ENCODE assay signal across 17 cellular contexts in the genomic region with DNA sequence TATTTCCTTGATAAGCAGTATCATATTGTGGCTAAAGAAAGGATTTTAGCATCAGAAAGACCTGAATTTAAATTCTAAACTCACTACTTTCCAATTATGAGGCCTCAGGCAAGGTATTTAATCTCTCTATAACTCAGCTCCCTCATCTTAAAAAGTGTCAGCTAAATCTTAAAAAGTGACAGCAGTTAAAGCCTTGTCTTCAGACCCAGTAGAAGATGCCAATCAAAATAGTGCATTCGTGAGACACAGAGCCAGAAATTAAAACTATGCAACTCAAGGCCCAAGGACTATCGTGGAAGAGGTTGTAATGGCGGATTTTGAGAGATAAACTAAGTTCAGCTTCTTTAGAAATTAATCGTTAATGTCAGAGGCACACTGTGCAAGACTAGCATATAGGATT.
DNase-seq lines count a peak whose midpoint lies in the region; ATAC-seq, FAIRE-seq and TF ChIP-seq lines count a peak whose summit lies in the region.
"Had no signal": no experiment of that assay in that cellular context is flagged by ENCODE, and none has a peak within 500 bp of the region (broad histone marks: within the 10 kb centered on the region; RNA-seq: fewer than 3 reads in every experiment).

No MANE protein-coding gene starts in this region.

- H3K27ac Mint-ChIP-seq in activated naive CD4-positive, alpha-beta T cell treated with anti-CD3 and anti-CD28 coated beads, Interleukin-2, amount 10 ng/mL, durations not matched to agents 7 days and 5 days, result no peak overlapping the region
- H3K27ac Mint-ChIP-seq: B cell; CD8-positive, alpha-beta T cell had no signal

- H3K4me1 Mint-ChIP-seq in activated naive CD4-positive, alpha-beta T cell treated with anti-CD3 and anti-CD28 coated beads, Interleukin-2, amount 10 ng/mL, durations not matched to agents 7 days and 5 days, result no peaks in the 10 kb centered on the region
- H3K4me1 Mint-ChIP-seq: B cell had no signal

- H3K9ac ChIP-seq in OCI-LY1 (ENCODE audit: low read length) (no peak overlapping the region), H1 (replicated peaks in 1 of 4; ENCODE audit: extremely low read depth in 1 of 4, low read depth in 3 of 4, low read length in 3 of 4) (no peak overlapping the region)
- H3K9ac ChIP-seq: BLaER1 treated with 17β-estradiol and CSF1 and Interleukin-3, amounts not matched to agents 10 nM and 100 nM had no signal

- H3K36me3 Mint-ChIP-seq in activated naive CD4-positive, alpha-beta T cell treated with anti-CD3 and anti-CD28 coated beads, Interleukin-2, amount 10 ng/mL, durations not matched to agents 7 days and 5 days, result no peaks in the 10 kb centered on the region
- H3K36me3 Mint-ChIP-seq: CD8-positive, alpha-beta T cell had no signal

- POLR2A ChIA-PET in H1 (lab: Charles Lee; ENCODE audit: partially characterized antibody), result no interaction called here

- no peak overlapping the region for H3K4me3 Mint-ChIP-seq in activated naive CD4-positive, alpha-beta T cell treated with anti-CD3 and anti-CD28 coated beads, Interleukin-2, amount 10 ng/mL, durations not matched to agents 7 days and 5 days
- H3K4me3 Mint-ChIP-seq: B cell; CD8-positive, alpha-beta T cell had no signal

- no peak for TF ChIP-seq EP300 in H1 (IDR thresholded peaks at IDR 0.05; ENCODE audit: borderline replicate concordance in 1 of 2, low read depth in 2 of 2, low read length in 2 of 2)

- H4K20me1 ChIP-seq in OCI-LY1 (ENCODE audit: insufficient read depth, low read length) (no peaks in the 10 kb centered on the region), H1 (replicated peaks in 1 of 2; ENCODE audit: control insufficient read depth in 1 of 2, insufficient read depth in 2 of 2, low read length in 2 of 2) (no peaks in the 10 kb centered on the region)
- H4K20me1 ChIP-seq: BLaER1 treated with 17β-estradiol and CSF1 and Interleukin-3, amounts not matched to agents 10 nM and 100 nM had no signal

- H3K4me2 ChIP-seq in OCI-LY1 (ENCODE audit: low read length) (no peak overlapping the region), H1 (ENCODE audit: insufficient read depth in 1 of 2, low read depth in 2 of 2, low read length in 2 of 2) (no peak overlapping the region)
- H3K4me2 ChIP-seq: BLaER1 treated with 17β-estradiol and CSF1 and Interleukin-3, amounts not matched to agents 10 nM and 100 nM had no signal

- H3K4ac ChIP-seq in H1 (replicated peaks; ENCODE audit: insufficient read length, low read depth, low read length), result no peak overlapping the region

- H2AK5ac ChIP-seq in H1 (ENCODE audit: low read depth, low read length), result no peak overlapping the region

- H4K8ac ChIP-seq in H1 (ENCODE audit: extremely low read depth, insufficient read depth, low read length), result no peak overlapping the region

- no peaks in the 10 kb centered on the region for H3K79me2 ChIP-seq in OCI-LY1 (ENCODE audit: insufficient read depth, low read length)
- no peaks in the 10 kb centered on the region for H3K79me2 ChIP-seq in H1 (ENCODE audit: control insufficient read depth in 1 of 2, insufficient read depth in 2 of 2, low read length in 2 of 2)

- H3K4me1 ChIP-seq in HAP-1 (peaks cover 14% of the 10 kb centered on the region), OCI-LY1 (ENCODE audit: insufficient read depth, low read length, severe bottlenecking) (peaks cover 18% of the 10 kb centered on the region), H1 (replicated peaks in 1 of 4; ENCODE audit: control insufficient read depth in 3 of 4, insufficient read depth in 4 of 4, low read length in 3 of 4) (peaks cover 0 to 2% (median under 1%) of the 10 kb centered on the region in 4 experiments; a peak in 1 of 7 replicates)

- no peak for TF ChIP-seq POLR2A in H1 (IDR thresholded peaks at IDR 0.05; ENCODE audit: control extremely low read depth in 1 of 2, low read depth in 2 of 2, low read length in 2 of 2)

- no peak overlapping the region for H3K14ac ChIP-seq in H1 (ENCODE audit: insufficient read length)

- H2BK15ac ChIP-seq in H1 (ENCODE audit: low read length), result no peak overlapping the region

- H2BK12ac ChIP-seq in H1 (ENCODE audit: low read depth, low read length), result no peak overlapping the region

- H4K91ac ChIP-seq in H1 (replicated peaks; ENCODE audit: insufficient read length, low read length), result no peak overlapping the region

- FAIRE-seq in H1 (lab: Jason Lieb, UNC), result no peak
- FAIRE-seq: GM12878, H54 had no signal

- no peak overlapping the region for H3K18ac ChIP-seq in H1 (ENCODE audit: extremely low read depth, low read length)

- CTCF ChIA-PET in H1 (lab: Charles Lee; ENCODE audit: partially characterized antibody), result interaction anchor here (0.5 kb wide), 1 partner anchor 393 kb away, joined by 3 read pairs; no protein-coding TSS in a partner anchor
- CTCF ChIA-PET in activated naive CD4-positive, alpha-beta T cell treated with anti-CD3 and anti-CD28 coated beads, Interleukin-2, amount 10 ng/mL, durations not matched to agents 7 days and 5 days (lab: Charles Lee), result no interaction called here

- no peaks in the 10 kb centered on the region for H3K9me2 ChIP-seq in OCI-LY1 (ENCODE audit: low read depth, low read length)

- no peak overlapping the region for H4K5ac ChIP-seq in H1 (ENCODE audit: insufficient read length, low read depth, low read length)

- peaks cover 18% of the 10 kb centered on the region for H3K9me3 Mint-ChIP-seq in activated naive CD4-positive, alpha-beta T cell treated with anti-CD3 and anti-CD28 coated beads, Interleukin-2, amount 10 ng/mL, durations not matched to agents 7 days and 5 days

- peak overlapping the region; percentile 94; the same call in 1 of the 2 replicates for H2AFZ ChIP-seq in OCI-LY1 (ENCODE audit: low read length)
- peak overlapping the region; percentile 54; the same call in 1 of the 2 replicates for H2AFZ ChIP-seq in H1 (ENCODE audit: low read length)

- no peak overlapping the region for H3K56ac ChIP-seq in H1 (replicated peaks; ENCODE audit: insufficient read length, low read depth, low read length)

- H3F3A ChIP-seq in OCI-LY1 (ENCODE audit: insufficient read depth, low read length), result no peaks in the 10 kb centered on the region

- DNase-seq in HAP-1 (ENCODE audit: low spot score in 2 of 2) (peak; percentile 13 to 84), H1 (ENCODE audit: low read depth in 1 of 2, low spot score in 2 of 2) (no peak), left colon (no peak), NCI-H1417 treated with DMSO at 0.1 percent for 48 hours (lab: John Stamatoyannopoulos, UW) (no peak)
- no peak for DNase-seq in activated naive CD4-positive, alpha-beta T cell treated with anti-CD3 and anti-CD28 coated beads, Interleukin-2, amount 10 ng/mL, durations not matched to agents 7 days and 5 days
- DNase-seq: Calu3; CD8-positive, alpha-beta T cell; DMS 273 treated with DMSO at 0.1 percent for 48 hours; DMS53; DND-41; EL had no signal

- intact Hi-C loops in left colon (cut with DNase I, micrococcal nuclease), result no loop called here

- no peak for TF ChIP-seq CTCF in OCI-LY1 (IDR thresholded peaks at IDR 0.05; ENCODE audit: low read length)
- TF ChIP-seq CTCF in H1 (IDR thresholded peaks at IDR 0.05; ENCODE audit: control extremely low read depth in 1 of 3, insufficient read depth in 1 of 3, low read depth in 1 of 3, low read length in 3 of 3), result no peak

- no peak overlapping the region for H3K23ac ChIP-seq in H1 (ENCODE audit: insufficient read length)

- TF ChIP-seq RAD21 in H1 (IDR thresholded peaks at IDR 0.05 in 1 of 2, conservative IDR thresholded peaks at IDR 0.05 in 1 of 2; ENCODE audit: low read depth in 2 of 2, low read length in 2 of 2), result no peak

- no peaks in the 10 kb centered on the region for H3K23me2 ChIP-seq in H1 (ENCODE audit: low read depth, low read length)

- in situ Hi-C loops in HAP-1 (cut with MboI; ENCODE audit: low sequenced_read_pairs), result no loop called here

- H3K36me3 ChIP-seq in HAP-1 (replicated peaks), result no peaks in the 10 kb centered on the region
- no peaks in the 10 kb centered on the region for H3K36me3 ChIP-seq in OCI-LY1 (ENCODE audit: insufficient read depth, low read length)
- H3K36me3 ChIP-seq in H1 (ENCODE audit: control insufficient read depth in 2 of 4, insufficient read depth in 4 of 4, low read length in 3 of 4), result no peaks in the 10 kb centered on the region
- H3K36me3 ChIP-seq: BLaER1 treated with 17β-estradiol and CSF1 and Interleukin-3, amounts not matched to agents 10 nM and 100 nM had no signal

- no peaks in the 10 kb centered on the region for H3K27me3 Mint-ChIP-seq in activated naive CD4-positive, alpha-beta T cell treated with anti-CD3 and anti-CD28 coated beads, Interleukin-2, amount 10 ng/mL, durations not matched to agents 7 days and 5 days
- H3K27me3 Mint-ChIP-seq: B cell had no signal

- ATAC-seq in left colon, result no peak
- ATAC-seq in GM21717 (IDR thresholded peaks at IDR 0.05; ENCODE audit: unreplicated experiment), result no peak
- ATAC-seq: CD8-positive, alpha-beta T cell; GM12878 had no signal

- no peaks in the 10 kb centered on the region for H3K9me3 ChIP-seq in HAP-1
- H3K9me3 ChIP-seq in OCI-LY1 (ENCODE audit: low read length), result no peaks in the 10 kb centered on the region
- peaks cover 0 to 3% of the 10 kb centered on the region in 2 experiments; a peak in 1 of 4 replicates for H3K9me3 ChIP-seq in H1 (ENCODE audit: insufficient read depth in 2 of 2, low read depth in 1 of 2, low read length in 1 of 2)

- no peak overlapping the region for H2BK5ac ChIP-seq in H1 (ENCODE audit: low read depth, low read length)

- no peaks in the 10 kb centered on the region for H3K79me1 ChIP-seq in H1 (ENCODE audit: low read depth, low read length)

- H2BK120ac ChIP-seq in H1 (replicated peaks; ENCODE audit: low read depth, low read length), result no peak overlapping the region

- H3K27ac ChIP-seq in OCI-LY1 (ENCODE audit: low read depth, low read length, poor library complexity, severe bottlenecking) (peak overlapping the region; percentile 45), H1 (ENCODE audit: low read depth, low read length) (no peak overlapping the region)
- H3K27ac ChIP-seq: BLaER1 treated with 17β-estradiol and CSF1 and Interleukin-3, amounts not matched to agents 10 nM and 100 nM had no signal

- no peak overlapping the region for H3K4me3 ChIP-seq in HAP-1
- no peak overlapping the region for H3K4me3 ChIP-seq in OCI-LY1 (ENCODE audit: low read depth, low read length, poor library complexity, severe bottlenecking)
- no peak overlapping the region for H3K4me3 ChIP-seq in H1 (ENCODE audit: extremely low read depth in 1 of 4, insufficient read depth in 2 of 4, low read depth in 3 of 4, low read length in 4 of 4)
- H3K4me3 ChIP-seq: BLaER1 treated with 17β-estradiol and CSF1 and Interleukin-3, amounts not matched to agents 10 nM and 100 nM; GM12878 had no signal

- H3K27me3 ChIP-seq in HAP-1 (ENCODE audit: low read depth) (no peaks in the 10 kb centered on the region), OCI-LY1 (ENCODE audit: insufficient read depth, low read length) (no peaks in the 10 kb centered on the region), H1 (replicated peaks in 1 of 4; ENCODE audit: control insufficient read depth in 3 of 4, extremely low read depth in 1 of 4, insufficient read depth in 3 of 4, low read length in 3 of 4) (no peaks in the 10 kb centered on the region)
- H3K27me3 ChIP-seq: BLaER1 treated with 17β-estradiol and CSF1 and Interleukin-3, amounts not matched to agents 10 nM and 100 nM had no signal

- peak overlapping the region; percentile 72; the same call in 1 of the 2 replicates for H2BK20ac ChIP-seq in H1 (ENCODE audit: low read length)

- WGBS in H1 (ENCODE audit: extremely low coverage in 1 of 2, insufficient coverage in 1 of 2, insufficient read length in 1 of 2, insufficient replicate concordance in 2 of 2, low coverage in 1 of 2, low lambda C conversion rate in 2 of 2, missing lambda C conversion rate in 1 of 2), 2 experiments, result 83% methylated on average over 4 of the region's 4 CpGs; no CpG with 5 or more reads in 1 of the 2 experiments

Comparison
In these comparisons a context has a peak if more than half of its experiments do, and no peak if none do; other contexts are left out.
1. DNase-seq: peak in HAP-1 (2 of 2); none in H1 (0 of 2), left colon (0 of 2), activated naive CD4-positive, alpha-beta T cell treated with anti-CD3 and anti-CD28 coated beads, Interleukin-2, amount 10 ng/mL, durations not matched to agents 7 days and 5 days (single experiment) and NCI-H1417 treated with DMSO at 0.1 percent for 48 hours (single experiment).